Comparison of ENCODE assay signal across 8 cellular contexts in genomic region chr7:102286237-102287081, GRCh38. TPM values are rescaled to one million over a fixed set of nuclear protein-coding genes. Genes with fewer than 3 reads are reported as not detected.
DNase-seq lines count a peak whose midpoint lies in the region; ATAC-seq and TF ChIP-seq lines count a peak whose summit lies in the region.

Gene SH2B2 (plus strand): TSS chr7:102286868. CDS start chr7:102300551, 13,683 bp downstream.

- H3K9me3 ChIP-seq in H9 (ENCODE audit: control insufficient read depth, low read depth, low read length) (no peaks in the 10 kb centered on the region), esophagus (ENCODE audit: control insufficient read depth in 2 of 2, insufficient read depth in 1 of 2, low read depth in 1 of 2, low read length in 1 of 2) (no peaks in the 10 kb centered on the region), mucosa of descending colon (no peaks in the 10 kb centered on the region)

- H3K27ac Mint-ChIP-seq in H9 = no peak within 1 kb of the TSS

- peak within 1 kb of the TSS; percentile 1 for H3K9ac ChIP-seq in H9 (ENCODE audit: extremely low read depth, insufficient read length, low read length)

- DNase-seq in DMS53 (lab: John Stamatoyannopoulos, UW) (peak; percentile 93), H9 (peak; percentile 67), NCI-H345 treated with DMSO at 0.1 percent for 48 hours (lab: John Stamatoyannopoulos, UW; ENCODE audit: unreplicated experiment) (peak; percentile 30), mucosa of descending colon (peak; percentile 67 to 84 (median 75)), superior temporal gyrus (ENCODE audit: extremely low spot score) (peak; percentile 26), epidermal melanocyte (ENCODE audit: insufficient read length, low spot score) (no peak)
- peak; percentile 46 for DNase-seq in activated CD8-positive, alpha-beta memory T cell treated with anti-CD3 and anti-CD28 coated beads, Interleukin-2, amount 50 U/mL, for 4 hours

- H3K4me3 ChIP-seq in esophagus (ENCODE audit: low read depth in 1 of 2, low read length in 2 of 2) (peak within 1 kb of the TSS; percentile 56 to 67), mucosa of descending colon (peak within 1 kb of the TSS; percentile 36)

- H4K91ac ChIP-seq in H9 (ENCODE audit: insufficient read length, low read depth, low read length) = no peak within 1 kb of the TSS

- no peaks in the 10 kb centered on the region for H3K36me3 Mint-ChIP-seq in H9 (ENCODE audit: insufficient read depth in 1 of 3, low read depth in 3 of 3)

- no peak within 1 kb of the TSS for H2AK5ac ChIP-seq in H9 (ENCODE audit: insufficient read length, low read length)

- H2AFZ ChIP-seq in H9 (ENCODE audit: low read length) = no peak within 1 kb of the TSS

- TF ChIP-seq CTCF in H9 (conservative IDR thresholded peaks at IDR 0.05) (no peak), mucosa of descending colon (IDR thresholded peaks at IDR 0.05) (no peak)

- H4K20me1 ChIP-seq in H9 (ENCODE audit: control insufficient read depth, insufficient read depth, insufficient read length) = no peaks in the 10 kb centered on the region

- H3K23me2 ChIP-seq in H9 (ENCODE audit: insufficient read length, low read depth, low read length, poor library complexity, severe bottlenecking) = peaks cover 10% of the 10 kb centered on the region

- no peak within 1 kb of the TSS for H3T11ph ChIP-seq in H9 (ENCODE audit: low read length)

- no peak within 1 kb of the TSS for H2BK20ac ChIP-seq in H9 (ENCODE audit: low read depth, low read length, poor library complexity, severe bottlenecking)

- H3K18ac ChIP-seq in H9 (ENCODE audit: insufficient read length, low read depth, low read length) = peak within 1 kb of the TSS; percentile 31

- H3K4me2 ChIP-seq in H9 (ENCODE audit: insufficient read depth, insufficient read length, low read length) = peak within 1 kb of the TSS; percentile 86

- H4K8ac ChIP-seq in H9 (replicated peaks; ENCODE audit: insufficient read length, low read depth, low read length) = no peak within 1 kb of the TSS

- H2BK15ac ChIP-seq in H9 (ENCODE audit: low read depth, low read length) = no peak within 1 kb of the TSS

- no peaks in the 10 kb centered on the region for H3K79me2 ChIP-seq in H9 (ENCODE audit: insufficient read depth, low read length)

- H3K4me1 ChIP-seq in H9 (ENCODE audit: insufficient read depth, low read length) = no peaks in the 10 kb centered on the region
- peaks cover 6 to 9% of the 10 kb centered on the region in 2 donors for H3K4me1 ChIP-seq in esophagus (ENCODE audit: control insufficient read depth in 2 of 2, insufficient read depth in 2 of 2, low read length in 1 of 2)
- H3K4me1 ChIP-seq in mucosa of descending colon (ENCODE audit: low read depth) = peaks cover 21% of the 10 kb centered on the region

- no peak within 1 kb of the TSS for H3K23ac ChIP-seq in H9 (ENCODE audit: insufficient read length, low read depth, low read length)

- H3K27ac ChIP-seq in H9 (ENCODE audit: insufficient read length, low read depth, low read length) (no peak within 1 kb of the TSS), esophagus (ENCODE audit: low read depth in 2 of 2, low read length in 1 of 2) (peak within 1 kb of the TSS; percentile 52 to 69)

- H3K27me3 ChIP-seq in H9 (ENCODE audit: insufficient read depth, low read length) (no peaks in the 10 kb centered on the region), esophagus (ENCODE audit: control insufficient read depth in 1 of 2, insufficient read depth in 2 of 2, low read length in 2 of 2) (no peaks in the 10 kb centered on the region)

- no peak within 1 kb of the TSS for H2BK12ac ChIP-seq in H9 (ENCODE audit: insufficient read length, low read depth, low read length)

- H3K36me3 ChIP-seq in esophagus (ENCODE audit: control insufficient read depth in 2 of 2, insufficient read depth in 2 of 2, low read length in 1 of 2) (no peaks in the 10 kb centered on the region), mucosa of descending colon (ENCODE audit: low read depth) (no peaks in the 10 kb centered on the region)

- no peak within 1 kb of the TSS for H3K4ac ChIP-seq in H9 (ENCODE audit: low read depth, low read length)

- H4K5ac ChIP-seq in H9 (ENCODE audit: insufficient read length, low read depth, low read length) = no peak within 1 kb of the TSS

- H3K4me1 Mint-ChIP-seq in H9 = peaks cover 15 to 23% of the 10 kb centered on the region in 2 experiments

- no peaks in the 10 kb centered on the region; a peak in 1 of 5 replicates for H3K9me3 Mint-ChIP-seq in H9

- peaks cover 28% of the 10 kb centered on the region for H3K27me3 Mint-ChIP-seq in H9 (ENCODE audit: low read depth)

- peak within 1 kb of the TSS; percentile 64 to 81 for H3K4me3 Mint-ChIP-seq in H9

- WGBS in H9 (ENCODE audit: extremely low coverage, insufficient read length, low lambda C conversion rate) = no CpG with 5 or more reads among the region's 114 CpGs
- WGBS in esophagus, 2 donors = 0 to 1% methylated on average over 55 to 105 of the region's 114 CpGs

- ATAC-seq in mucosa of descending colon = peak; percentile 77

- no peak within 1 kb of the TSS for H2BK120ac ChIP-seq in H9 (ENCODE audit: low read depth, low read length, poor library complexity, severe bottlenecking)

- intact Hi-C loops in mucosa of descending colon (cut with DNase I, micrococcal nuclease) = loop anchor here in 1 of 2 donors (10.0 kb wide), 1 partner anchor 108 kb away; the partner anchor contains the start of gene PRKRIP1

- H3K79me1 ChIP-seq in H9 (ENCODE audit: insufficient read depth, low read depth, low read length, poor library complexity, severe bottlenecking) = no peaks in the 10 kb centered on the region

- H3K56ac ChIP-seq in H9 (ENCODE audit: insufficient read length, low read depth, low read length) = no peak within 1 kb of the TSS

- peak within 1 kb of the TSS; percentile 81 for H3K14ac ChIP-seq in H9 (ENCODE audit: insufficient read depth, low read length)

- no peak within 1 kb of the TSS for H2BK5ac ChIP-seq in H9 (ENCODE audit: insufficient read length, low read length)

RNA-seq across cellular contexts. Expression of gene SH2B2, which starts in this region (rescaled TPM):
- total RNA-seq in H9 (2021) (9.4 and 10.4 TPM in 2 replicates), mucosa of descending colon (1 to 10 TPM; 2.3 to 3.7 (median 2.7) TPM)
- polyA plus RNA-seq in esophagus = 1 to 10 TPM; 1.0 to 1.4 TPM
